Comparison of ENCODE assay signal across 8 cellular contexts in the genomic region with DNA sequence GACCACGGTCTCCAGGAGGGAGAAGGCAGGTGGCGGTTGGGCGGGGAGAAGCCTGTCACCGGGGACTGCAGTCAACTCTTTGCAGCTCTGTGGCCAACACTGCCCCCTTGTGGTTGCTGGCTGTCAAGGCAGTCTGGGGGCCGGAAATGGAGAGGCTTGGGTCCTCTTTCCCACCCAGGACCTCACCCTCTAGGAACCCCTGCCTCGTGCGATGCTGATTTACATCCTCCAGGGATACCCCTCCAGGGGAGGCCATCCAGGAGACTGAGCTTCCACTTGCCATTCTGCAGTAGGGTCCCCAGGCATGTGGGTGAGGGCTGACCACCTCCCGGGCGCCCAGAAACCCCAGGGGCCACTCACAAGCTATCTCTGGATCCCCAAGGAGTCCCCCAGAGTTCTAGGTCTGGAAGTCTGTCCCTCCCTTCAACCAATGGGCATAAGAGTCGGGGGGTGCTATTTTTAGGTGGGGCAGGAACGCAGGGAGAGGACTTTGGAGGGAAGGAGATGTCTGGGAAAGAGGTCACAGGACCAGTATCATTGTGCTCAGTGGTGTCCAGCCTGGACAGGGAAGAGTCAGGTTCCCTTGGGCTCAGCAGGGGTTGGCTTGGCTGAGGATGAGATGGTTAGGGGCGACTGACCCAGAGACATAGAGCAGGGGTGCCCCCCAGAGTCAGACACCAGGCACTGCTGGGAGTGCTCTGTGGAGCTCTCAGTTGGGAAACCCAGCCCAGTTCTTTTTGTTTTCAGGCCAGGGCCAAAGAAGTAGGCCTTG. TPM values are rescaled to one million over a fixed set of nuclear protein-coding genes. Genes with fewer than 3 reads are reported as not detected.
DNase-seq lines count a peak whose midpoint lies in the region; ATAC-seq lines count a peak whose summit lies in the region.

No MANE protein-coding gene starts in this region.

- intact Hi-C loops in sciatic nerve (cut with DNase I), result loop anchor here (2.0 kb wide), 1 partner anchor 40 kb away; no protein-coding TSS in a partner anchor

- ATAC-seq in HG02588 (IDR thresholded peaks at IDR 0.05; ENCODE audit: unreplicated experiment) (peak; percentile 64), sciatic nerve (peak; percentile 88), HG03521 (IDR thresholded peaks at IDR 0.05; ENCODE audit: unreplicated experiment) (no peak)

- DNase-seq in GF-D8 (lab: John Stamatoyannopoulos, UW) (peak; percentile 44), NCI-H187 (lab: John Stamatoyannopoulos, UW) (peak; percentile 52 to 65), T-helper 2 cell (peak; percentile 76 to 91 (median 83)), amygdala (lab: John Stamatoyannopoulos, UW) (peak in 53 of 56 donors; percentile 31 to 89 (median 72)), hippocampal formation (lab: John Stamatoyannopoulos, UW) (peak; percentile 52 to 86), sciatic nerve (ENCODE audit: low spot score) (peak; percentile 92)

RNA-seq across cellular contexts. Expression of gene GPR61, which starts 7.1 kb away (rescaled TPM):
- not detected for total RNA-seq in sciatic nerve

RNA-seq across cellular contexts. Expression of gene GNAI3, which starts 15.9 kb away (rescaled TPM):
- total RNA-seq in sciatic nerve, result 7.0 TPM

RNA-seq across cellular contexts. Expression of gene AMIGO1, which starts 23.0 kb away (rescaled TPM):
- total RNA-seq in sciatic nerve, result 15.6 TPM

RNA-seq across cellular contexts. Expression of gene CYB561D1, which starts 38.7 kb away (rescaled TPM):
- 7.6 TPM for total RNA-seq in sciatic nerve

RNA-seq across cellular contexts. Expression of gene ATXN7L2, which starts 48.8 kb away (rescaled TPM):
- total RNA-seq in sciatic nerve, result 5.0 TPM
